23 cellular contexts compared by ENCODE assay signal in genomic region chr5:114070093-114070722, GRCh38.
"Had no signal": no experiment of that assay in that cellular context is flagged by ENCODE, and none has a peak within 500 bp of the region (broad histone marks: within the 10 kb centered on the region; RNA-seq: fewer than 3 reads in every experiment).

No MANE protein-coding gene starts in this region.

- H3K27me3 ChIP-seq: MG63, SJCRH30 had no signal

- ATAC-seq: HepG2, Panc1, PC-3, SK-N-SH treated with all-trans-retinoic acid at 6 μM for 48 hours had no signal

- H3K4me1 ChIP-seq: SJCRH30 had no signal

- DNase-seq: IMR-90, Karpas-422, KG1, MG63, NCI-H1092, NCI-H1105 treated with DMSO at 0.1 percent for 48 hours, NCI-H1417 treated with DMSO at 0.1 percent for 48 hours, NCI-H146, NCI-H1694 treated with DMSO at 0.1 percent for 48 hours, NCI-H1930, NCI-H2081, NCI-H2107, NCI-H2227 treated with DMSO at 0.1 percent for 48 hours, NCI-H524, NCI-H69, NCI-H774, PC-3, SHP77, SJCRH30 had no signal

- H3K4me3 ChIP-seq: MG63, SJCRH30 had no signal

- H3K9me3 ChIP-seq: MG63, SJCRH30 had no signal

- H3K27ac ChIP-seq: RWPE1, SJCRH30 had no signal

- H3K36me3 ChIP-seq: MG63, SJCRH30 had no signal
